8 cellular contexts compared by ENCODE assay signal in the genomic region with DNA sequence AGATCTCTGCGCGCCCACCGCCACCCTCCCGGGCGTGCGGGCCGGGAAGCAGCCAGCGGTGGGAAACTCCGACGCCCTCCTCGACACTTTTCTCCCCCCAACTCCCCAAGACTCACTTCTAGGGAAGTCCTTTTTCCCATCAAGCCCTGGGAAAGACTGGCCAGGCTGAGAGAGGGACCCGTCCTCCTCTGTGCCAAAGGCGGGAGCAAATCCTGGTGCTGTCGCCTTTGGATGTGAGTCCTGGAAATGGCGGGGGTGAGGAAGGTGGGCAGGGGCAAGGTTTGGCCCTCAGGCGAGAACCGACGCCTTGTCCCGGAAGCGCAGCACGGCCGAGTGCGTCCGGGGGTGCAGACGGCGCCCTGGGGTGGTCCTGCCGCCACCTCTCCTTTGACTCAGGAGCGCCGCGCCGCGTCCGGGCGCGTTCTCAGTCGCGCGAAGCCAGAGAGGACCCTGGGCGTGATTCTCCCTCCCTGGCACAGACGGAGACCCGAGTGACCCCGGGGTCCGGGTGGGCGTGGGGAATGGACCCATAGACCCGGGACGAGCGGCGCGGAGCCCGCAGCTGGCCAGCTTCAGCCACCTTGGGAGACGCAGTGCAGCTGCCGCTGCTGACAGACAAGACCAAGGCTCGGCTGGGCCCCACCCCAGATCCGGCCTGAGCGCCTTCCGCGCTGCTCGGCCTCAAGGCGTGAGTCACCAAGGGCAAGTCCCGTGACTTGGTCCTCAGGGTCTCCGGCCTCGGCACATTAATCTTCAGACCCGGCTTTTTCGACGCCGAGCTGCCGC. TPM values are rescaled to one million over a fixed set of nuclear protein-coding genes. Genes with fewer than 3 reads are reported as not detected.
DNase-seq lines count a peak whose midpoint lies in the region; ATAC-seq lines count a peak whose summit lies in the region.

No MANE protein-coding gene starts in this region.

- WGBS in aorta, 2 donors, result 5 to 6% methylated on average over 63 to 67 of the region's 67 CpGs

- H3K27me3 ChIP-seq in HUES48 (ENCODE audit: control insufficient read depth, insufficient read depth, low read length) (peaks cover 79% of the 10 kb centered on the region), aorta (ENCODE audit: control insufficient read depth in 1 of 2, insufficient read depth in 2 of 2, low read length in 1 of 2) (no peaks in the 10 kb centered on the region)
- peaks cover 4 to 43% of the 10 kb centered on the region in 2 donors for H3K27me3 ChIP-seq in naive thymus-derived CD4-positive, alpha-beta T cell (ENCODE audit: control insufficient read depth in 2 of 2, insufficient read depth in 2 of 2, low read length in 2 of 2)

- ATAC-seq in GM19397 (IDR thresholded peaks at IDR 0.05; ENCODE audit: unreplicated experiment), result peak; percentile 37
- peak; percentile 23 for ATAC-seq in naive thymus-derived CD4-positive, alpha-beta T cell
- ATAC-seq in aorta (ENCODE audit: low FRiP score), result peak; percentile 67

- POLR2A ChIA-PET in naive thymus-derived CD4-positive, alpha-beta T cell (lab: Charles Lee), result interaction anchor here (1.3 to 4.3 kb wide), 4 partner anchors 20 to 30 kb away, joined by 4 to 11 read pairs (median 6); partner anchors contain the start of genes AUP1, CCDC142, HTRA2 and MRPL53

- intact Hi-C loops in naive thymus-derived CD4-positive, alpha-beta T cell (cut with micrococcal nuclease), result loop anchor here in 1 of 2 donors (1.0 to 10.0 kb wide), 2 partner anchors 20 to 152 kb away; partner anchors contain the start of genes SEMA4F and TTC31
- intact Hi-C loops in aorta (cut with DNase I), result no loop called here

- DNase-seq in Caki2 (ENCODE audit: low read depth) (peak; percentile 78), fibroblast of gingiva (ENCODE audit: low read depth) (peak; percentile 79), aorta (peak; percentile 91 to 93), NCI-H1048 (lab: John Stamatoyannopoulos, UW) (no peak)
- peak; percentile 59 to 69 for DNase-seq in activated CD4-positive, alpha-beta T cell treated with anti-CD3 and anti-CD28 coated beads, Interleukin-2, amount 50 U/mL, for 48 hours
- peak in 2 of 9 donors; percentile 47 to 60 for DNase-seq in naive thymus-derived CD4-positive, alpha-beta T cell

- CTCF ChIA-PET in naive thymus-derived CD4-positive, alpha-beta T cell (lab: Charles Lee), result interaction anchor here (1.0 kb wide), 1 partner anchor 46 kb away, joined by 3 read pairs; no protein-coding TSS in a partner anchor

- peaks cover 13% of the 10 kb centered on the region; the same call in 1 of the 2 replicates for H3K4me1 ChIP-seq in HUES48 (ENCODE audit: control insufficient read depth, insufficient read depth, low read length)
- H3K4me1 ChIP-seq in naive thymus-derived CD4-positive, alpha-beta T cell (ENCODE audit: control insufficient read depth in 2 of 2, insufficient read depth in 2 of 2, low read length in 2 of 2), result peaks cover 19 to 47% of the 10 kb centered on the region in 2 donors
- no peaks in the 10 kb centered on the region for H3K4me1 ChIP-seq in aorta (ENCODE audit: control insufficient read depth in 1 of 2, insufficient read depth in 2 of 2, low read length in 2 of 2)

- peak overlapping the region; percentile 52 to 81 (median 66) for H3K4me3 Mint-ChIP-seq in naive thymus-derived CD4-positive, alpha-beta T cell

- peaks cover 56 to 78% (median 68%) of the 10 kb centered on the region in 5 donors for H3K27me3 Mint-ChIP-seq in naive thymus-derived CD4-positive, alpha-beta T cell

- H3K36me3 ChIP-seq in HUES48 (ENCODE audit: control insufficient read depth, insufficient read depth, low read length) (peaks cover 10% of the 10 kb centered on the region; the same call in 1 of the 2 replicates), aorta (ENCODE audit: control insufficient read depth in 1 of 2, insufficient read depth in 2 of 2, low read length in 1 of 2) (peaks cover 0 to 1% of the 10 kb centered on the region in 2 donors)
- peaks cover 0 to 20% (median 5%) of the 10 kb centered on the region in 3 experiments for H3K36me3 ChIP-seq in naive thymus-derived CD4-positive, alpha-beta T cell (ENCODE audit: control insufficient read depth in 2 of 3, insufficient read depth in 3 of 3, low read length in 3 of 3)

- peak overlapping the region in 2 of 9 donors; percentile 26 to 62 for H3K27ac Mint-ChIP-seq in naive thymus-derived CD4-positive, alpha-beta T cell

- peak overlapping the region; percentile 60 for H3K4me3 ChIP-seq in HUES48 (ENCODE audit: low read depth, low read length)
- peak overlapping the region; percentile 36 for H3K4me3 ChIP-seq in naive thymus-derived CD4-positive, alpha-beta T cell (ENCODE audit: low read length)
- peak overlapping the region in 1 of 2 donors; percentile 27 for H3K4me3 ChIP-seq in aorta (ENCODE audit: low read length in 2 of 2)

- H3K4me1 Mint-ChIP-seq in naive thymus-derived CD4-positive, alpha-beta T cell, result peaks cover 41 to 78% (median 63%) of the 10 kb centered on the region in 7 donors

- in situ Hi-C loops in Caki2 (cut with HindIII; ENCODE audit: low pct_unique_long_range_greater_than_20kb, low sequenced_read_pairs), result no loop called here

- peaks cover 0 to 6% (median 0%) of the 10 kb centered on the region in 11 donors for H3K9me3 Mint-ChIP-seq in naive thymus-derived CD4-positive, alpha-beta T cell

- peaks cover 16 to 33% (median 31%) of the 10 kb centered on the region in 5 donors for H3K36me3 Mint-ChIP-seq in naive thymus-derived CD4-positive, alpha-beta T cell

- H3K27ac ChIP-seq in HUES48 (ENCODE audit: low read depth, low read length) (no peak overlapping the region), aorta (ENCODE audit: low read depth in 1 of 2, low read length in 2 of 2) (no peak overlapping the region)
- no peak overlapping the region for H3K27ac ChIP-seq in naive thymus-derived CD4-positive, alpha-beta T cell (ENCODE audit: low read depth, low read length)

- no peak overlapping the region for H3K9ac ChIP-seq in HUES48 (ENCODE audit: low read depth, low read length)

- H3K9me3 ChIP-seq in HUES48 (ENCODE audit: control insufficient read depth, insufficient read depth, low read length) (no peaks in the 10 kb centered on the region), aorta (ENCODE audit: control insufficient read depth, low read length) (no peaks in the 10 kb centered on the region)
- no peaks in the 10 kb centered on the region for H3K9me3 ChIP-seq in naive thymus-derived CD4-positive, alpha-beta T cell (ENCODE audit: control insufficient read depth in 2 of 3, low read length in 3 of 3)

RNA-seq across cellular contexts. Expression of gene LBX2, which starts 3.5 kb away (rescaled TPM):
- total RNA-seq in Caki2 (2014; rRNA removed; shearing (Covaris generic); ENCODE audit: low replicate concordance), result 28.5 and 41.0 TPM in 2 replicates
- total RNA-seq in naive thymus-derived CD4-positive, alpha-beta T cell, result under 1 TPM in 2 of 5 experiments, not detected in 3; 0.44 to 0.65 TPM
- not detected for polyA plus RNA-seq in naive thymus-derived CD4-positive, alpha-beta T cell
- total RNA-seq in aorta, result under 1 TPM; 0.75 to 0.87 TPM
- polyA plus RNA-seq in aorta, result 1 to 10 TPM in 1 of 2 donors, under 1 TPM in 1; 0.88 to 1.7 TPM

RNA-seq across cellular contexts. Expression of gene PCGF1, which starts 4.6 kb away (rescaled TPM):
- total RNA-seq in Caki2 (2014; rRNA removed; shearing (Covaris generic); ENCODE audit: low replicate concordance), result 19.9 and 30.5 TPM in 2 replicates
- total RNA-seq in naive thymus-derived CD4-positive, alpha-beta T cell, result 10 to 100 TPM; 25.7 to 37.0 (median 31.2) TPM
- polyA plus RNA-seq in naive thymus-derived CD4-positive, alpha-beta T cell, result 10 to 100 TPM in 1 of 2 donors, 1 to 10 TPM in 1; 9.0 to 25.0 TPM
- total RNA-seq in aorta, result 10 to 100 TPM; 13.3 to 15.9 TPM
- polyA plus RNA-seq in aorta, result 10 to 100 TPM in 1 of 2 donors, 1 to 10 TPM in 1; 8.0 to 17.5 TPM

RNA-seq across cellular contexts. Expression of gene TLX2, which starts 11.3 kb away (rescaled TPM):
- not detected in 2 replicates for total RNA-seq in Caki2 (2014; rRNA removed; shearing (Covaris generic); ENCODE audit: low replicate concordance)
- under 1 TPM in 2 of 5 experiments, not detected in 3; 0.34 to 0.66 TPM for total RNA-seq in naive thymus-derived CD4-positive, alpha-beta T cell
- polyA plus RNA-seq in naive thymus-derived CD4-positive, alpha-beta T cell, result not detected
- total RNA-seq in aorta, result not detected
- polyA plus RNA-seq in aorta, result not detected

RNA-seq across cellular contexts. Expression of gene TTC31, which starts 20.0 kb away (rescaled TPM):
- 10.6 and 19.9 TPM in 2 replicates for total RNA-seq in Caki2 (2014; rRNA removed; shearing (Covaris generic); ENCODE audit: low replicate concordance)
- 10 to 100 TPM; 35.5 to 50.4 (median 43.6) TPM for total RNA-seq in naive thymus-derived CD4-positive, alpha-beta T cell
- polyA plus RNA-seq in naive thymus-derived CD4-positive, alpha-beta T cell, result 10 to 100 TPM; 19.8 to 24.5 TPM
- total RNA-seq in aorta, result 10 to 100 TPM; 19.2 to 29.5 TPM
- 10 to 100 TPM in 1 of 2 donors, 1 to 10 TPM in 1; 4.0 to 18.4 TPM for polyA plus RNA-seq in aorta

RNA-seq across cellular contexts. Expression of gene CCDC142, which starts 20.1 kb away (rescaled TPM):
- 10.7 and 15.0 TPM in 2 replicates for total RNA-seq in Caki2 (2014; rRNA removed; shearing (Covaris generic); ENCODE audit: low replicate concordance)
- total RNA-seq in naive thymus-derived CD4-positive, alpha-beta T cell, result 10 to 100 TPM; 21.4 to 75.2 (median 33.8) TPM
- polyA plus RNA-seq in naive thymus-derived CD4-positive, alpha-beta T cell, result 10 to 100 TPM; 13.1 to 23.9 TPM
- total RNA-seq in aorta, result 10 to 100 TPM; 16.1 to 26.0 TPM
- 1 to 10 TPM; 3.4 to 9.3 TPM for polyA plus RNA-seq in aorta

Comparison
In these comparisons a context has a peak if more than half of its experiments do, and no peak if none do; other contexts are left out.
1. RNA of gene LBX2, which starts 3.5 kb away (total RNA-seq): 28.5 to 41.0 TPM in Caki2; 0.75 to 0.87 TPM in aorta and 0.44 to 0.65 TPM in naive thymus-derived CD4-positive, alpha-beta T cell; every median in the first group is over 10 times any median in the second.
2. Peak in every context shown above with its lines, with median percentiles within 50 percentile points of each other: ATAC-seq.